12 cellular contexts compared by ENCODE assay signal in genomic region chr7:143902588-143902899, GRCh38. TPM values are rescaled to one million over a fixed set of nuclear protein-coding genes. Genes with fewer than 3 reads are reported as not detected.
DNase-seq lines count a peak whose midpoint lies in the region; ATAC-seq, FAIRE-seq and TF ChIP-seq lines count a peak whose summit lies in the region.
"Not testable (repeated sequence)": the region's sequence is repeated elsewhere in the genome, so short reads cannot be mapped to it uniquely, and the experiment has no call there.
"Had no signal": no experiment of that assay in that cellular context is flagged by ENCODE, and none has a peak within 500 bp of the region (broad histone marks: within the 10 kb centered on the region; RNA-seq: fewer than 3 reads in every experiment).

No MANE protein-coding gene starts in this region.

- POLR2A ChIA-PET in HepG2 (lab: Yijun Ruan, JAX) = interaction anchor here (0.9 to 9.4 kb wide), 14 partner anchors 9 to 130 kb away, joined by 3 to 174 read pairs (median 6); no protein-coding TSS in a partner anchor

- 92% methylated on average over 9 of the region's 9 CpGs for WGBS in HepG2 (ENCODE audit: low lambda C conversion rate)
- WGBS in ovary, 3 donors = 92 to 98% (median 95%) methylated on average over 9 of the region's 9 CpGs

- not testable (repeated sequence) for H3K36me3 Mint-ChIP-seq in IgD-negative memory B cell; T-helper 17 cell (ENCODE audit: low read depth); activated naive CD4-positive, alpha-beta T cell treated with anti-CD3 and anti-CD28 coated beads, Interleukin-2, amount 50 U/mL, for 72 hours; effector memory CD8-positive, alpha-beta T cell (ENCODE audit: insufficient read depth)

- H3K27ac ChIP-seq in HepG2 (ENCODE audit: extremely low read length, insufficient read depth, low read length) = peak overlapping the region; percentile 99
- peak overlapping the region in 1 of 2 donors; percentile 88 for H3K27ac ChIP-seq in ovary
- H3K27ac ChIP-seq in stomach smooth muscle (ENCODE audit: low read length) = peak overlapping the region; percentile 58

- TF ChIP-seq CTCF in BE2C (IDR thresholded peaks at IDR 0.05; ENCODE audit: low read depth, low read length); HepG2 (CRISPR knock-in tag; IDR thresholded peaks at IDR 0.05); ovary (IDR thresholded peaks at IDR 0.05): not testable (repeated sequence)

- H3K36me3 ChIP-seq in BE2C; HepG2 (replicated peaks in 1 of 2; ENCODE audit: control insufficient read depth in 1 of 2, insufficient read depth in 2 of 2, low read length in 2 of 2); ovary; stomach smooth muscle (ENCODE audit: control insufficient read depth in 2 of 2, insufficient read depth in 2 of 2, low read length in 2 of 2): not testable (repeated sequence)

- FAIRE-seq in HepG2 (lab: Jason Lieb, UNC) = not testable (repeated sequence)

- BruUV-seq in HepG2 (replicated peaks; lab: Mats Ljungman, UMichigan) = not testable (repeated sequence)

- not testable (repeated sequence) for TF ChIP-seq POLR2A in HepG2 (IDR thresholded peaks at IDR 0.05; ENCODE audit: insufficient read depth in 1 of 2, low read depth in 2 of 2, low read length in 2 of 2); ovary (IDR thresholded peaks at IDR 0.05)

- in situ Hi-C loops in HepG2 (cut with HindIII; ENCODE audit: extremely low pct_ligation_motif_present, low pct_unique_long_range_greater_than_20kb) = loop anchor here (25.0 kb wide), 1 partner anchor 515 kb away; the partner anchor contains the start of gene ZYX

- H3K27me3 ChIP-seq in BE2C; HepG2 (ENCODE audit: control insufficient read depth in 1 of 2, insufficient read depth in 2 of 2, low read length in 2 of 2); ovary; stomach smooth muscle (ENCODE audit: control insufficient read depth in 1 of 2, insufficient read depth in 2 of 2, low read length in 2 of 2): not testable (repeated sequence)

- not testable (repeated sequence) for H3K4me3 ChIP-seq in BE2C (ENCODE audit: low read depth, low read length); HepG2 (replicated peaks in 1 of 3; ENCODE audit: insufficient read depth in 1 of 3, low read depth in 2 of 3, low read length in 3 of 3); ovary; stomach smooth muscle (ENCODE audit: low read length in 2 of 2)

- H3K4me1 ChIP-seq in BE2C = not testable (repeated sequence)
- H3K4me1 ChIP-seq in HepG2 (ENCODE audit: insufficient read depth, low read length) = peaks cover 71% of the 10 kb centered on the region
- peaks cover 11% of the 10 kb centered on the region for H3K4me1 ChIP-seq in ovary (ENCODE audit: insufficient read depth)
- peaks cover 34% of the 10 kb centered on the region for H3K4me1 ChIP-seq in stomach smooth muscle (ENCODE audit: control insufficient read depth, insufficient read depth, low read length)

- H4K20me1 ChIP-seq in HepG2 (ENCODE audit: insufficient read depth, low read length) = not testable (repeated sequence)

- CTCF ChIA-PET in HepG2 (lab: Yijun Ruan, JAX; ENCODE audit: low intra/inter-chr PET ratio, low total read pairs) = not testable (repeated sequence)

- H3K4me2 ChIP-seq in HepG2 (ENCODE audit: low read depth, low read length) = 0 out of 2 replicates have a peak overlapping the region, but pooled peaks have one; percentile 9

- DNase-seq in BE2C = peak; percentile 20
- not testable (repeated sequence) for DNase-seq in T-helper 17 cell; activated naive CD4-positive, alpha-beta T cell treated with anti-CD3 and anti-CD28 coated beads, Interleukin-2, amount 50 U/mL, for 72 hours (ENCODE audit: low spot score in 2 of 2); HepG2 (ENCODE audit: low spot score)
- DNase-seq in effector memory CD8-positive, alpha-beta T cell = peak in 1 of 3 experiments; percentile 10
- DNase-seq in ovary = peak in 3 of 5 donors; percentile 47 to 54 (median 50)

- TF ChIP-seq RAD21 in HepG2 (CRISPR knock-in tag; IDR thresholded peaks at IDR 0.05) = not testable (repeated sequence)

- not testable (repeated sequence) for H3K9me3 Mint-ChIP-seq in IgD-negative memory B cell; activated naive CD4-positive, alpha-beta T cell treated with anti-CD3 and anti-CD28 coated beads, Interleukin-2, amount 50 U/mL, for 72 hours; effector memory CD8-positive, alpha-beta T cell

- intact Hi-C loops in HepG2 (cut with micrococcal nuclease; ENCODE audit: unreplicated experiment) (loop anchor here (1.0 to 5.0 kb wide), 2 partner anchors 75 to 110 kb away; no protein-coding TSS in a partner anchor), ovary (cut with DNase I) (loop anchor here in 1 of 4 donors (10.0 kb wide), 1 partner anchor 102 kb away; the partner anchor contains the start of gene OR6B1)

- H3K9ac ChIP-seq in HepG2 (ENCODE audit: insufficient read depth, low read depth, low read length); stomach smooth muscle (ENCODE audit: low read length in 2 of 2): not testable (repeated sequence)

- H3K9me3 ChIP-seq in BE2C; T-helper 17 cell (ENCODE audit: control insufficient read depth, low read length, poor library complexity, severe bottlenecking); HepG2 (ENCODE audit: low read length); ovary; stomach smooth muscle (ENCODE audit: control insufficient read depth in 2 of 2, low read length in 2 of 2): not testable (repeated sequence)

- peak overlapping the region in 3 of 4 donors; percentile 50 to 78 (median 57) for H3K4me3 Mint-ChIP-seq in IgD-negative memory B cell
- peak overlapping the region; percentile 80 for H3K4me3 Mint-ChIP-seq in T-helper 17 cell
- H3K4me3 Mint-ChIP-seq in effector memory CD8-positive, alpha-beta T cell = peak overlapping the region; percentile 23 to 46

- not testable (repeated sequence) for H2AFZ ChIP-seq in HepG2 (ENCODE audit: low read length)

- ATAC-seq in T-helper 17 cell; activated naive CD4-positive, alpha-beta T cell treated with anti-CD3 and anti-CD28 coated beads, Interleukin-2, amount 50 U/mL, for 72 hours; effector memory CD8-positive, alpha-beta T cell (replicated peaks); HepG2: not testable (repeated sequence)

- H3K27ac Mint-ChIP-seq in IgD-negative memory B cell (peak overlapping the region in 2 of 3 donors; percentile 67 to 99), T-helper 17 cell (peak overlapping the region; percentile 83)
- H3K27ac Mint-ChIP-seq in activated naive CD4-positive, alpha-beta T cell treated with anti-CD3 and anti-CD28 coated beads, Interleukin-2, amount 50 U/mL, for 72 hours = peak overlapping the region; percentile 44 to 86
- peak overlapping the region; percentile 95 for H3K27ac Mint-ChIP-seq in effector memory CD8-positive, alpha-beta T cell

- peaks cover 6 to 21% (median 17%) of the 10 kb centered on the region in 3 donors for H3K4me1 Mint-ChIP-seq in IgD-negative memory B cell
- H3K4me1 Mint-ChIP-seq in T-helper 17 cell = peaks cover 30% of the 10 kb centered on the region
- peaks cover 21 to 27% of the 10 kb centered on the region in 2 donors for H3K4me1 Mint-ChIP-seq in effector memory CD8-positive, alpha-beta T cell (ENCODE audit: low read depth in 2 of 2)

- peaks cover 40% of the 10 kb centered on the region for H3K79me2 ChIP-seq in HepG2 (ENCODE audit: insufficient read depth, low read length)

- not testable (repeated sequence) for H3K27me3 Mint-ChIP-seq in IgD-negative memory B cell; T-helper 17 cell; effector memory CD8-positive, alpha-beta T cell

- TF ChIP-seq EP300 in HepG2 (IDR thresholded peaks at IDR 0.05; ENCODE audit: low read depth in 2 of 2, low read length in 2 of 2); HepG2 (CRISPR knock-in tag; IDR thresholded peaks at IDR 0.05; ENCODE audit: borderline replicate concordance); ovary (IDR thresholded peaks at IDR 0.05): not testable (repeated sequence)

RNA-seq across cellular contexts. Expression of gene TCAF1, which starts 0.6 kb away (rescaled TPM):
- polyA plus RNA-seq in BE2C (2012; ENCODE audit: insufficient read depth, insufficient read length, low read depth) = 107 TPM
- polyA plus RNA-seq in IgD-negative memory B cell (10.2 TPM), HepG2 (2011; rRNA removed) (36.2 and 40.0 TPM in 2 replicates), ovary (10 to 100 TPM; 34.5 to 63.2 TPM)
- total RNA-seq in T-helper 17 cell (10 to 100 TPM in 1 of 2 donors, 1 to 10 TPM in 1; 9.5 to 10.9 TPM), HepG2 (2016; rRNA removed; fragmentation: Illumina TruSeq; extraction: Trizol) (101 and 124 TPM in 2 replicates), ovary (10 to 100 TPM; 40.1 to 92.7 (median 63.2) TPM)
- 10 to 100 TPM; 19.9 to 23.0 TPM for total RNA-seq in activated naive CD4-positive, alpha-beta T cell treated with anti-CD3 and anti-CD28 coated beads, Interleukin-2, amount 50 U/mL, for 72 hours
- total RNA-seq in HepG2 (2016; cell fraction: cytosol; rRNA removed; fragmentation: Illumina TruSeq; extraction: Trizol; ENCODE audit: low read depth) = 3.7 and 4.9 TPM in 2 replicates
- total RNA-seq in HepG2 (2016; cell fraction: insoluble cytoplasmic fraction; rRNA removed; fragmentation: Illumina TruSeq; extraction: Trizol) = 101 and 104 TPM in 2 replicates
- 19.6 and 22.3 TPM in 2 replicates for total RNA-seq in HepG2 (2016; cell fraction: membrane; rRNA removed; fragmentation: Illumina TruSeq; extraction: Trizol)
- total RNA-seq in HepG2 (2016; cell fraction: nucleus; rRNA removed; fragmentation: Illumina TruSeq; extraction: Trizol) = 68.3 and 72.5 TPM in 2 replicates
- 25.8 and 27.9 TPM in 2 replicates for polyA plus RNA-seq in HepG2 (2011; cell fraction: cytosol; rRNA removed)
- polyA plus RNA-seq in HepG2 (2011; cell fraction: nucleus; rRNA removed) = 28.0 and 33.8 TPM in 2 replicates
- polyA plus RNA-seq in HepG2 (2012) = 62.6 and 65.1 TPM in 2 replicates
- polyA plus RNA-seq in HepG2 (2016; cell fraction: cytosol; fragmentation: Illumina TruSeq; extraction: Trizol; ENCODE audit: low read depth) = 1.7 and 2.1 TPM in 2 replicates
- 67.8 and 76.7 TPM in 2 replicates for polyA plus RNA-seq in HepG2 (2016; cell fraction: insoluble cytoplasmic fraction; fragmentation: Illumina TruSeq; extraction: Trizol; ENCODE audit: low read depth)
- polyA plus RNA-seq in HepG2 (2016; cell fraction: membrane; fragmentation: Illumina TruSeq; extraction: Trizol; ENCODE audit: low read depth) = 4.5 and 5.8 TPM in 2 replicates
- polyA plus RNA-seq in HepG2 (2016; cell fraction: nucleus; fragmentation: Illumina TruSeq; extraction: Trizol; ENCODE audit: insufficient read depth, low read depth) = 55.2 and 55.9 TPM in 2 replicates
- polyA minus RNA-seq in HepG2 (2011; rRNA and poly(A)+ RNA removed; ENCODE audit: low replicate concordance) = 43.9 and 200 TPM in 2 replicates
- polyA minus RNA-seq in HepG2 (2011; cell fraction: cytosol; rRNA and poly(A)+ RNA removed) = 52.7 and 61.0 TPM in 2 replicates
- polyA minus RNA-seq in HepG2 (2011; cell fraction: nucleus; rRNA and poly(A)+ RNA removed) = 51.2 and 68.0 TPM in 2 replicates

RNA-seq across cellular contexts. Expression of gene OR2F2, which starts 32.5 kb away (rescaled TPM):
- not detected for polyA plus RNA-seq in BE2C (2012; ENCODE audit: insufficient read depth, insufficient read length, low read depth)
- polyA plus RNA-seq in IgD-negative memory B cell (not detected), HepG2 (2011; rRNA removed) (not detected in 2 replicates), ovary (not detected)
- total RNA-seq in T-helper 17 cell (not detected), HepG2 (2016; rRNA removed; fragmentation: Illumina TruSeq; extraction: Trizol) (0.13 TPM in 1 of 2 replicates, not detected in the other), ovary (not detected)
- not detected for total RNA-seq in activated naive CD4-positive, alpha-beta T cell treated with anti-CD3 and anti-CD28 coated beads, Interleukin-2, amount 50 U/mL, for 72 hours
- not detected in 2 replicates for total RNA-seq in HepG2 (2016; cell fraction: cytosol; rRNA removed; fragmentation: Illumina TruSeq; extraction: Trizol; ENCODE audit: low read depth)
- 0.13 TPM in 1 of 2 replicates, not detected in the other for total RNA-seq in HepG2 (2016; cell fraction: insoluble cytoplasmic fraction; rRNA removed; fragmentation: Illumina TruSeq; extraction: Trizol)
- not detected in 2 replicates for total RNA-seq in HepG2 (2016; cell fraction: membrane; rRNA removed; fragmentation: Illumina TruSeq; extraction: Trizol)
- 0.34 and 0.37 TPM in 2 replicates for total RNA-seq in HepG2 (2016; cell fraction: nucleus; rRNA removed; fragmentation: Illumina TruSeq; extraction: Trizol)
- not detected in 2 replicates for polyA plus RNA-seq in HepG2 (2011; cell fraction: cytosol; rRNA removed)
- 0.36 and 0.59 TPM in 2 replicates for polyA plus RNA-seq in HepG2 (2011; cell fraction: nucleus; rRNA removed)
- polyA plus RNA-seq in HepG2 (2012) = not detected in 2 replicates
- not detected in 2 replicates for polyA plus RNA-seq in HepG2 (2016; cell fraction: cytosol; fragmentation: Illumina TruSeq; extraction: Trizol; ENCODE audit: low read depth)
- polyA plus RNA-seq in HepG2 (2016; cell fraction: insoluble cytoplasmic fraction; fragmentation: Illumina TruSeq; extraction: Trizol; ENCODE audit: low read depth) = not detected in 2 replicates
- polyA plus RNA-seq in HepG2 (2016; cell fraction: membrane; fragmentation: Illumina TruSeq; extraction: Trizol; ENCODE audit: low read depth) = not detected in 2 replicates
- polyA plus RNA-seq in HepG2 (2016; cell fraction: nucleus; fragmentation: Illumina TruSeq; extraction: Trizol; ENCODE audit: insufficient read depth, low read depth) = not detected in 2 replicates
- polyA minus RNA-seq in HepG2 (2011; rRNA and poly(A)+ RNA removed; ENCODE audit: low replicate concordance) = 4.9 TPM in 1 of 2 replicates, not detected in the other
- not detected in 2 replicates for polyA minus RNA-seq in HepG2 (2011; cell fraction: cytosol; rRNA and poly(A)+ RNA removed)
- 2.2 TPM in 2 replicates for polyA minus RNA-seq in HepG2 (2011; cell fraction: nucleus; rRNA and poly(A)+ RNA removed)
- total RNA-seq: A673, LHCN-M2, T-cell, upper lobe of right lung had no signal

RNA-seq across cellular contexts. Expression of gene OR2F1, which starts 52.1 kb away (rescaled TPM):
- polyA plus RNA-seq in BE2C (2012; ENCODE audit: insufficient read depth, insufficient read length, low read depth) = not detected
- polyA plus RNA-seq in IgD-negative memory B cell (not detected), HepG2 (2011; rRNA removed) (0.35 and 0.36 TPM in 2 replicates), ovary (not detected)
- total RNA-seq in T-helper 17 cell (not detected), HepG2 (2016; rRNA removed; fragmentation: Illumina TruSeq; extraction: Trizol) (0.90 and 1.5 TPM in 2 replicates), ovary (not detected)
- total RNA-seq in activated naive CD4-positive, alpha-beta T cell treated with anti-CD3 and anti-CD28 coated beads, Interleukin-2, amount 50 U/mL, for 72 hours = not detected
- 0.40 and 0.88 TPM in 2 replicates for total RNA-seq in HepG2 (2016; cell fraction: cytosol; rRNA removed; fragmentation: Illumina TruSeq; extraction: Trizol; ENCODE audit: low read depth)
- total RNA-seq in HepG2 (2016; cell fraction: insoluble cytoplasmic fraction; rRNA removed; fragmentation: Illumina TruSeq; extraction: Trizol) = 1.4 TPM in 2 replicates
- total RNA-seq in HepG2 (2016; cell fraction: membrane; rRNA removed; fragmentation: Illumina TruSeq; extraction: Trizol) = 0.65 and 0.79 TPM in 2 replicates
- 3.2 and 3.8 TPM in 2 replicates for total RNA-seq in HepG2 (2016; cell fraction: nucleus; rRNA removed; fragmentation: Illumina TruSeq; extraction: Trizol)
- polyA plus RNA-seq in HepG2 (2011; cell fraction: cytosol; rRNA removed) = 0.16 and 0.51 TPM in 2 replicates
- polyA plus RNA-seq in HepG2 (2011; cell fraction: nucleus; rRNA removed) = 0.45 and 0.62 TPM in 2 replicates
- polyA plus RNA-seq in HepG2 (2012) = 2.4 TPM in 1 of 2 replicates, not detected in the other
- 0.49 and 0.78 TPM in 2 replicates for polyA plus RNA-seq in HepG2 (2016; cell fraction: cytosol; fragmentation: Illumina TruSeq; extraction: Trizol; ENCODE audit: low read depth)
- 0.47 and 0.98 TPM in 2 replicates for polyA plus RNA-seq in HepG2 (2016; cell fraction: insoluble cytoplasmic fraction; fragmentation: Illumina TruSeq; extraction: Trizol; ENCODE audit: low read depth)
- 0.63 and 1.0 TPM in 2 replicates for polyA plus RNA-seq in HepG2 (2016; cell fraction: membrane; fragmentation: Illumina TruSeq; extraction: Trizol; ENCODE audit: low read depth)
- polyA plus RNA-seq in HepG2 (2016; cell fraction: nucleus; fragmentation: Illumina TruSeq; extraction: Trizol; ENCODE audit: insufficient read depth, low read depth) = 1.4 and 2.3 TPM in 2 replicates
- polyA minus RNA-seq in HepG2 (2011; rRNA and poly(A)+ RNA removed; ENCODE audit: low replicate concordance) = 4.0 TPM in 1 of 2 replicates, not detected in the other
- not detected in 2 replicates for polyA minus RNA-seq in HepG2 (2011; cell fraction: cytosol; rRNA and poly(A)+ RNA removed)
- 4.9 and 7.5 TPM in 2 replicates for polyA minus RNA-seq in HepG2 (2011; cell fraction: nucleus; rRNA and poly(A)+ RNA removed)
- total RNA-seq: A673, LHCN-M2, T-cell, upper lobe of right lung had no signal
